ENCODE assay signal across 12 cellular contexts in genomic region chr3:72134989-72135451, GRCh38.
DNase-seq lines count a peak whose midpoint lies in the region; ATAC-seq and TF ChIP-seq lines count a peak whose summit lies in the region.
"Had no signal": no experiment of that assay in that cellular context is flagged by ENCODE, and none has a peak within 500 bp of the region (broad histone marks: within the 10 kb centered on the region; RNA-seq: fewer than 3 reads in every experiment).

No MANE protein-coding gene starts in this region.

- peak; percentile 46 for ATAC-seq in CD8-positive, alpha-beta T cell
- ATAC-seq in GM18868 (IDR thresholded peaks at IDR 0.05; ENCODE audit: unreplicated experiment), result peak; percentile 85
- ATAC-seq in HG03159 (IDR thresholded peaks at IDR 0.05; ENCODE audit: unreplicated experiment), result peak; percentile 69
- peak; percentile 28 to 42 for ATAC-seq in activated T-cell treated with anti-CD3 and anti-CD28 coated beads, Interleukin-2, amount 50 U/mL, for 72 hours (replicated peaks in 1 of 2)
- no peak for ATAC-seq in left cardiac atrium

- H3K4me3 ChIP-seq in CD8-positive, alpha-beta T cell (ENCODE audit: low read depth, low read length), result no peak overlapping the region
- H3K4me3 ChIP-seq: BLaER1, testis had no signal

- peaks cover 9% of the 10 kb centered on the region for H3K4me1 Mint-ChIP-seq in CD8-positive, alpha-beta T cell (ENCODE audit: low read depth)
- H3K4me1 Mint-ChIP-seq in activated T-cell treated with anti-CD3 and anti-CD28 coated beads, Interleukin-2, amount 50 U/mL, for 72 hours (ENCODE audit: low read depth), result peaks cover 74% of the 10 kb centered on the region

- DNase-seq in CD8-positive, alpha-beta T cell, result no peak
- DNase-seq in activated T-cell treated with anti-CD3 and anti-CD28 coated beads, Interleukin-2, amount 50 U/mL, for 72 hours, result peak in 1 of 2 donors; percentile 23
- DNase-seq in left cardiac atrium (no peak), NCI-H2029 (lab: John Stamatoyannopoulos, UW) (no peak), kidney tubule cell (ENCODE audit: low spot score) (no peak), NCI-H2227 (lab: John Stamatoyannopoulos, UW; ENCODE audit: unreplicated experiment) (no peak)
- DNase-seq: kidney; stimulated activated CD4-positive, alpha-beta T cell treated with anti-CD3 and anti-CD28 coated beads, Interleukin-2, amount 100 ng/mL, for 24 hours; testis had no signal

- POLR2A ChIA-PET in CD8-positive, alpha-beta T cell (lab: Charles Lee), result no interaction called here

- TF ChIP-seq CTCF in CD8-positive, alpha-beta T cell (IDR thresholded peaks at IDR 0.05), result no peak

- H3K27ac ChIP-seq in CD8-positive, alpha-beta T cell (ENCODE audit: low read depth, low read length), result no peak overlapping the region
- H3K27ac ChIP-seq: BLaER1, testis had no signal

- CTCF ChIA-PET in CD8-positive, alpha-beta T cell (lab: Charles Lee), result no interaction called here

- H3K9me3 Mint-ChIP-seq in CD8-positive, alpha-beta T cell, result no peaks in the 10 kb centered on the region
- H3K9me3 Mint-ChIP-seq in activated T-cell treated with anti-CD3 and anti-CD28 coated beads, Interleukin-2, amount 50 U/mL, for 72 hours, result peaks cover 0 to 4% of the 10 kb centered on the region in 2 donors

- no peaks in the 10 kb centered on the region for H3K36me3 Mint-ChIP-seq in CD8-positive, alpha-beta T cell
- H3K36me3 Mint-ChIP-seq in activated T-cell treated with anti-CD3 and anti-CD28 coated beads, Interleukin-2, amount 50 U/mL, for 72 hours (ENCODE audit: insufficient read depth in 2 of 2), result peaks cover 0 to 2% of the 10 kb centered on the region in 2 donors

- peaks cover 7% of the 10 kb centered on the region for H3K4me1 ChIP-seq in CD8-positive, alpha-beta T cell (ENCODE audit: insufficient read depth, low read length)
- H3K4me1 ChIP-seq: testis had no signal

- no peak overlapping the region for H3K4me3 Mint-ChIP-seq in CD8-positive, alpha-beta T cell
- peak overlapping the region; percentile 75 to 76 for H3K4me3 Mint-ChIP-seq in activated T-cell treated with anti-CD3 and anti-CD28 coated beads, Interleukin-2, amount 50 U/mL, for 72 hours

- intact Hi-C loops in CD8-positive, alpha-beta T cell (cut with DNase I, micrococcal nuclease), result no loop called here
- intact Hi-C loops in left cardiac atrium (cut with DNase I), result no loop called here

- no peaks in the 10 kb centered on the region for H3K27me3 ChIP-seq in CD8-positive, alpha-beta T cell (ENCODE audit: insufficient read depth, low read length)
- H3K27me3 ChIP-seq: BLaER1, testis had no signal

- H3K9me3 ChIP-seq in CD8-positive, alpha-beta T cell (ENCODE audit: low read length), result no peaks in the 10 kb centered on the region
- H3K9me3 ChIP-seq: BLaER1, testis had no signal

- H3K27ac Mint-ChIP-seq in CD8-positive, alpha-beta T cell, result no peak overlapping the region
- peak overlapping the region; percentile 87 for H3K27ac Mint-ChIP-seq in activated T-cell treated with anti-CD3 and anti-CD28 coated beads, Interleukin-2, amount 50 U/mL, for 72 hours

- H3K36me3 ChIP-seq in CD8-positive, alpha-beta T cell (ENCODE audit: insufficient read depth, low read length), result no peaks in the 10 kb centered on the region
- H3K36me3 ChIP-seq: BLaER1 had no signal

- H3K27me3 Mint-ChIP-seq in CD8-positive, alpha-beta T cell (ENCODE audit: low read depth), result no peaks in the 10 kb centered on the region
- H3K27me3 Mint-ChIP-seq in activated T-cell treated with anti-CD3 and anti-CD28 coated beads, Interleukin-2, amount 50 U/mL, for 72 hours (ENCODE audit: low read depth), result no peaks in the 10 kb centered on the region

Comparison
In these comparisons a context has a peak if more than half of its experiments do, and no peak if none do; other contexts are left out.
1. ATAC-seq: peak in CD8-positive, alpha-beta T cell (single experiment), GM18868 (single experiment), HG03159 (single experiment) and activated T-cell treated with anti-CD3 and anti-CD28 coated beads, Interleukin-2, amount 50 U/mL, for 72 hours (2 of 2); none in left cardiac atrium (0 of 2).